8 cellular contexts compared by ENCODE assay signal in genomic region chr17:75904749-75905521, GRCh38. TPM values are rescaled to one million over a fixed set of nuclear protein-coding genes. Genes with fewer than 3 reads are reported as not detected.
DNase-seq lines count a peak whose midpoint lies in the region; ATAC-seq and TF ChIP-seq lines count a peak whose summit lies in the region.

Gene MRPL38, minus strand, starts transcription at chr17:75904884. Its CDS starts 9 bp downstream, at chr17:75904875.

- peak; percentile 91 for TF ChIP-seq CTCF in kidney epithelial cell (IDR thresholded peaks at IDR 0.05; ENCODE audit: insufficient read depth, low read length, poor library complexity, severe bottlenecking)

- no peaks in the 10 kb centered on the region for H3K36me3 ChIP-seq in kidney epithelial cell (ENCODE audit: control insufficient read depth, insufficient read depth, low read length)

- no peaks in the 10 kb centered on the region for H3K27me3 ChIP-seq in kidney epithelial cell (ENCODE audit: control insufficient read depth, insufficient read depth, low read length)

- ATAC-seq in GM19035 (IDR thresholded peaks at IDR 0.05; ENCODE audit: unreplicated experiment): peak; percentile 91
- ATAC-seq in HG03354 (IDR thresholded peaks at IDR 0.05; ENCODE audit: poor library complexity, severe bottlenecking, unreplicated experiment): peak; percentile 97

- peak within 1 kb of the TSS; percentile 81 for H3K4me3 ChIP-seq in kidney epithelial cell (ENCODE audit: low read depth, low read length)

- DNase-seq in AML-193 (lab: John Stamatoyannopoulos, UW): peak; percentile 95 to 98
- peak; percentile 92 for DNase-seq in NCI-H446 treated with DMSO at 0.1 percent for 48 hours (lab: John Stamatoyannopoulos, UW)
- peak; percentile 97 for DNase-seq in activated CD4-positive, CD25-positive, alpha-beta regulatory T cell treated with anti-CD3 and anti-CD28 coated beads, Interleukin-2, amount 50 U/mL, for 72 hours
- DNase-seq in cerebellar nuclear complex (lab: John Stamatoyannopoulos, UW): peak; percentile 49 to 80
- peak; percentile 74 for DNase-seq in kidney epithelial cell (ENCODE audit: low read depth)
- DNase-seq in stimulated activated CD4-positive, alpha-beta T cell treated with anti-CD3 and anti-CD28 coated beads, Interleukin-15, amount 100 ng/mL, for 48 hours (ENCODE audit: low read depth in 2 of 2): peak; percentile 90 to 91

RNA-seq across cellular contexts. Expression of gene MRPL38, which starts in this region (rescaled TPM):
- 36.5 and 49.4 TPM in 2 replicates for total RNA-seq in kidney epithelial cell

Comparison
In these comparisons a context has a peak if more than half of its experiments do, and no peak if none do; other contexts are left out.
1. Peak in every context shown above with its lines: DNase-seq, ATAC-seq and H3K4me3 ChIP-seq.